Comparison of ENCODE assay signal across 8 cellular contexts in genomic region chr9:113401027-113401792, GRCh38. TPM values are rescaled to one million over a fixed set of nuclear protein-coding genes. Genes with fewer than 3 reads are reported as not detected.
DNase-seq lines count a peak whose midpoint lies in the region; ATAC-seq and TF ChIP-seq lines count a peak whose summit lies in the region.

Gene ALAD (minus strand): TSS chr9:113401284. CDS start chr9:113393559, 7,725 bp downstream.

- H3K9me3 ChIP-seq in ovary = no peaks in the 10 kb centered on the region
- no peaks in the 10 kb centered on the region for H3K9me3 ChIP-seq in thyroid gland

- no peaks in the 10 kb centered on the region for H3K9me3 Mint-ChIP-seq in activated naive CD8-positive, alpha-beta T cell (ENCODE audit: low read depth)
- no peaks in the 10 kb centered on the region for H3K9me3 Mint-ChIP-seq in glutamatergic neuron (ENCODE audit: unreplicated experiment)

- TF ChIP-seq CTCF in GM12865 (IDR thresholded peaks at IDR 0.05; ENCODE audit: insufficient read depth, low read depth, low read length, missing control alignments) (peak; percentile 95), glutamatergic neuron (IDR thresholded peaks at IDR 0.05; ENCODE audit: partially characterized antibody, unreplicated experiment) (peak; percentile 96), ovary (IDR thresholded peaks at IDR 0.05) (peak; percentile 92 to 97 (median 96)), thyroid gland (IDR thresholded peaks at IDR 0.05) (peak; percentile 59 to 98 (median 88))

- peak; percentile 99 for ATAC-seq in HG02642 (IDR thresholded peaks at IDR 0.05; ENCODE audit: poor library complexity, unreplicated experiment)

- H3K4me1 Mint-ChIP-seq in activated naive CD8-positive, alpha-beta T cell (ENCODE audit: low read depth) = peaks cover 28% of the 10 kb centered on the region
- no peaks in the 10 kb centered on the region for H3K4me1 Mint-ChIP-seq in glutamatergic neuron (ENCODE audit: low read depth, unreplicated experiment)

- H3K27ac ChIP-seq in ovary (peak within 1 kb of the TSS; percentile 17 to 29), thyroid gland (peak within 1 kb of the TSS; percentile 16 to 69 (median 54))

- no peaks in the 10 kb centered on the region for H3K36me3 ChIP-seq in ovary
- H3K36me3 ChIP-seq in thyroid gland = no peaks in the 10 kb centered on the region

- H3K27me3 ChIP-seq in ovary (no peaks in the 10 kb centered on the region), thyroid gland (no peaks in the 10 kb centered on the region)

- H3K36me3 Mint-ChIP-seq in activated naive CD8-positive, alpha-beta T cell = no peaks in the 10 kb centered on the region
- H3K36me3 Mint-ChIP-seq in glutamatergic neuron (ENCODE audit: unreplicated experiment) = no peaks in the 10 kb centered on the region

- H3K4me3 ChIP-seq in GM12865 (ENCODE audit: low read depth, low read length) = peak within 1 kb of the TSS; percentile 98
- peak within 1 kb of the TSS; percentile 71 for H3K4me3 ChIP-seq in ovary
- peak within 1 kb of the TSS in 2 of 3 donors; percentile 54 to 70 for H3K4me3 ChIP-seq in thyroid gland (replicated peaks in 1 of 3)

- H3K27ac Mint-ChIP-seq in activated naive CD8-positive, alpha-beta T cell = peak within 1 kb of the TSS; percentile 77
- no peak within 1 kb of the TSS for H3K27ac Mint-ChIP-seq in glutamatergic neuron (ENCODE audit: unreplicated experiment)

- TF ChIP-seq POLR2A in ovary (IDR thresholded peaks at IDR 0.05) = no peak
- TF ChIP-seq POLR2A in thyroid gland (IDR thresholded peaks at IDR 0.05) = peak in 1 of 2 donors; percentile 75

- peak; percentile 99 for DNase-seq in GM12865 (ENCODE audit: low read depth)
- peak; percentile 97 for DNase-seq in NCI-H1105 (lab: John Stamatoyannopoulos, UW)
- peak; percentile 74 for DNase-seq in SKM-1 treated with dmso at 0.1 percent for 144 hours (lab: John Stamatoyannopoulos, UW; ENCODE audit: unreplicated experiment)
- DNase-seq in glutamatergic neuron = peak; percentile 100
- DNase-seq in ovary = peak; percentile 99 to 100 (median 100)
- peak; percentile 99 to 100 for DNase-seq in thyroid gland

- H3K4me3 Mint-ChIP-seq in activated naive CD8-positive, alpha-beta T cell = peak within 1 kb of the TSS; percentile 91
- H3K4me3 Mint-ChIP-seq in glutamatergic neuron (ENCODE audit: unreplicated experiment) = peak within 1 kb of the TSS; percentile 88

- no peaks in the 10 kb centered on the region for H3K27me3 Mint-ChIP-seq in activated naive CD8-positive, alpha-beta T cell
- no peaks in the 10 kb centered on the region for H3K27me3 Mint-ChIP-seq in glutamatergic neuron (ENCODE audit: unreplicated experiment)

- intact Hi-C loops in ovary (cut with DNase I) (loop anchor here in 3 of 4 donors (5.0 to 10.0 kb wide), 3 partner anchors 96 to 129 kb away; partner anchors contain the start of genes CDC26 (in 1 of the 3), PRPF4 (in 1 of the 3) and RNF183 (in 1 of the 3)), thyroid gland (cut with DNase I) (no loop called here)

- WGBS in ovary, 3 donors = 2 to 3% (median 3%) methylated on average over 43 to 50 of the region's 50 CpGs
- 3 to 7% methylated on average over 13 to 23 of the region's 50 CpGs for WGBS in thyroid gland, 2 donors

- H3K4me1 ChIP-seq in ovary (ENCODE audit: insufficient read depth) (peaks cover 6% of the 10 kb centered on the region), thyroid gland (peaks cover 13 to 35% of the 10 kb centered on the region in 2 donors)

- TF ChIP-seq EP300 in ovary (IDR thresholded peaks at IDR 0.05) = no peak

RNA-seq across cellular contexts. Expression of gene ALAD, which starts in this region (rescaled TPM):
- total RNA-seq in glutamatergic neuron (ENCODE audit: unreplicated experiment) (39.0 TPM), ovary (10 to 100 TPM; 14.3 to 59.3 (median 34.7) TPM), thyroid gland (10 to 100 TPM; 23.5 to 50.0 (median 31.8) TPM)
- polyA plus RNA-seq in ovary = 10 to 100 TPM; 46.8 to 57.0 TPM

Comparison
In these comparisons a context has a peak if more than half of its experiments do, and no peak if none do; other contexts are left out.
1. Peak in every context shown above with its lines: DNase-seq, ATAC-seq, H3K4me3 ChIP-seq and H3K27ac ChIP-seq.